10 cellular contexts compared by ENCODE assay signal in the genomic region with DNA sequence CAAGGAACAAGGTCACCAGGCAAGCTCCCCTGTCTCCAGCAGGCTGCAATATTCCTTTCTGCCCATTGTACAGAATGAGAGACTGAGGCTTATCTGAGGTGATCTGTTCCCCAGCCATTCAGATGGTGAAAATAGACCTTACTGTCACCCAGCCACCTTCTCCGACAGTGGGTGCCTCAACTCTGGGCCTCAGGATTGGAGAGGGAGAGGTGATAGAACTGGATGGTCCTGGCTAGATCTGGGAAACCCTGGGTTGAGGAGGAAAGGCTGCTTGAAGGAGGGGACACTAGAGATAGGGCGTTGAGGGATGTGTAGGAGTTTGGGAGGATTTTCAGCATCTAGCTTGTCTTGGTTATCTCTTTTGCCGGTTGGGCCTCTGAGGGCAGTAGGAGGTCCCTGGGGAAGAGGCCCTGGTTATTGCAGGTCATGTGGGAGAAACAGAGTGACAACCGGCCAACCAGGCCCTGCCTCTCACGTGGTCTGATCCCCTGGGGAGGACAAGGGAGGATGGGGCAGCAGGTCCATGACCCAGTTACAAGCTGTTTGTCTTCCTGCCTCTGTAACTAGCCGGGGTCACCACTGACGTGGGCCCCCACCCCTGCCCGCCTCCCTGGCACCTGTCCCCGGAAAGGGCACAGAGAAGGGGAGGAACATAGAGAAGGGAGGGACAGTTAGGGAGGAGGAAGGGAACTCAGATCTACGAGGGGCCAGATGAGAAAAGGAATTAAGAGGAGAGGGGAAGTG. TPM values are rescaled to one million over a fixed set of nuclear protein-coding genes. Genes with fewer than 3 reads are reported as not detected.
DNase-seq lines count a peak whose midpoint lies in the region; ATAC-seq and TF ChIP-seq lines count a peak whose summit lies in the region.
"Had no signal": no experiment of that assay in that cellular context is flagged by ENCODE, and none has a peak within 500 bp of the region (broad histone marks: within the 10 kb centered on the region; RNA-seq: fewer than 3 reads in every experiment).

No MANE protein-coding gene starts in this region.

- H3K27ac Mint-ChIP-seq in stimulated activated naive CD8-positive, alpha-beta T cell treated with anti-CD3 and anti-CD28 coated beads, Interleukin-15, amount 100 ng/mL, for 72 hours, result peak overlapping the region; percentile 34 to 96
- H3K27ac Mint-ChIP-seq in osteocyte (ENCODE audit: unreplicated experiment), result peak overlapping the region; percentile 68

- H3K36me3 Mint-ChIP-seq in osteocyte (ENCODE audit: unreplicated experiment), result no peaks in the 10 kb centered on the region

- H3K4me1 Mint-ChIP-seq in stimulated activated naive CD8-positive, alpha-beta T cell treated with anti-CD3 and anti-CD28 coated beads, Interleukin-15, amount 100 ng/mL, for 72 hours, result peaks cover 27% of the 10 kb centered on the region
- H3K4me1 Mint-ChIP-seq in osteocyte (ENCODE audit: unreplicated experiment), result peaks cover 36% of the 10 kb centered on the region

- no peaks in the 10 kb centered on the region for H3K9me3 Mint-ChIP-seq in stimulated activated naive CD8-positive, alpha-beta T cell treated with anti-CD3 and anti-CD28 coated beads, Interleukin-15, amount 100 ng/mL, for 72 hours
- no peaks in the 10 kb centered on the region for H3K9me3 Mint-ChIP-seq in osteocyte (ENCODE audit: unreplicated experiment)

- no peak overlapping the region for H3K4me3 Mint-ChIP-seq in stimulated activated naive CD8-positive, alpha-beta T cell treated with anti-CD3 and anti-CD28 coated beads, Interleukin-15, amount 100 ng/mL, for 72 hours
- H3K4me3 Mint-ChIP-seq in osteocyte (ENCODE audit: unreplicated experiment), result no peak overlapping the region

- DNase-seq in stimulated activated naive CD8-positive, alpha-beta T cell treated with anti-CD3 and anti-CD28 coated beads, Interleukin-15, amount 100 ng/mL, for 72 hours, result no peak
- DNase-seq in stimulated activated naive CD8-positive, alpha-beta T cell treated with anti-CD3 and anti-CD28 coated beads, Interleukin-15, Interleukin-2, amounts not matched to agents 100 U/mL and 50 U/mL, for 24 hours, result no peak
- DNase-seq in foreskin fibroblast (peak; percentile 28 to 54), osteocyte (ENCODE audit: extremely low spot score, unreplicated experiment) (no peak), posterior cingulate gyrus (no peak), T-helper 9 cell (no peak)
- DNase-seq: KG1, NCI-H510A had no signal

- H3K27me3 Mint-ChIP-seq in stimulated activated naive CD8-positive, alpha-beta T cell treated with anti-CD3 and anti-CD28 coated beads, Interleukin-15, amount 100 ng/mL, for 72 hours, result no peaks in the 10 kb centered on the region
- no peaks in the 10 kb centered on the region for H3K27me3 Mint-ChIP-seq in osteocyte (ENCODE audit: unreplicated experiment)

- no peak for ATAC-seq in stimulated activated naive CD8-positive, alpha-beta T cell treated with anti-CD3 and anti-CD28 coated beads, Interleukin-15, amount 100 ng/mL, for 72 hours
- ATAC-seq in stimulated activated naive CD8-positive, alpha-beta T cell treated with anti-CD3 and anti-CD28 coated beads, Interleukin-15, Interleukin-2, amounts not matched to agents 100 U/mL and 50 U/mL, for 24 hours, result no peak
- ATAC-seq in HG02938 (IDR thresholded peaks at IDR 0.05; ENCODE audit: unreplicated experiment), result no peak
- no peak for ATAC-seq in GM18868 (IDR thresholded peaks at IDR 0.05; ENCODE audit: unreplicated experiment)

- peak overlapping the region in 1 of 2 donors; percentile 31 for H3K4me3 ChIP-seq in foreskin fibroblast (ENCODE audit: low read depth in 1 of 2, low read length in 2 of 2)

- no peak for TF ChIP-seq CTCF in foreskin fibroblast (IDR thresholded peaks at IDR 0.05; ENCODE audit: low read depth, low read length)
- no peak for TF ChIP-seq CTCF in osteocyte (IDR thresholded peaks at IDR 0.05)

- intact Hi-C loops in posterior cingulate gyrus (cut with DNase I), result no loop called here

RNA-seq across cellular contexts. Expression of a gene that starts 8.2 kb away (rescaled TPM):
- total RNA-seq in osteocyte, result 61.4 and 63.8 TPM in 2 replicates

Comparison
In these comparisons a context has a peak if more than half of its experiments do, and no peak if none do; other contexts are left out.
1. DNase-seq: peak in foreskin fibroblast (2 of 2); none in stimulated activated naive CD8-positive, alpha-beta T cell treated with anti-CD3 and anti-CD28 coated beads, Interleukin-15, amount 100 ng/mL, for 72 hours (0 of 2), stimulated activated naive CD8-positive, alpha-beta T cell treated with anti-CD3 and anti-CD28 coated beads, Interleukin-15, Interleukin-2, amounts not matched to agents 100 U/mL and 50 U/mL, for 24 hours (single experiment), osteocyte (single experiment), posterior cingulate gyrus (0 of 10) and T-helper 9 cell (single experiment).